ENCODE assay signal across 1 cellular context in the genomic region with DNA sequence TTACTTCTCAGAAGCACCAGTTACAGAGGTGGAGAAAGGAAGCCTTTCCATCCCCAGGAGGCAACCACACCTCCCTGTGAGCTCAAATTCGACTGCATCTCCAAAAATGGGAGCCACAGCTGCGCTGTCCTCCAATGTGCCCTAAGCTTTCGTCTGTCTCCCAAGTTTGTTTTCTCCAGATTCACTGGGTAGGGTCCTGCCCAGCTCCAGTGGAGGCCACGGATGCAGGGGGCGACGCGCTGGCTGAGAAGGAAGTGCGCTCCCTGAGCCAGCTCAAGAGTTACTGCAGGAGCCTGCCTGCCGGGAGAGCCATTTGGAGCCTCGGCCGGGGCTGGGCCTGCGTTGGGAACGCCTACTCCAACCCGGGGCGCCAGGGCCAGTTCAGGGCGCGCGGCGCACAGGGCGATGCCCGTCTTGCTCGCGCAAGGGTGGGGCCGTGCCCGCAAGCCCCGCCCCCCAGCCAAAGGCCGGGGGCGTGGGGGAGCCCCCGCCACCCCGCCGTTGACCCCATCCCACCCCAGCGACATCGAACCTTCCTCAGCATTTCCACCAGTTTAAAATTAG.
TF ChIP-seq lines count a peak whose summit lies in the region.

No MANE protein-coding gene starts in this region.

TF ChIP-seq in HepG2, 621 proteins besides CTCF, POLR2A, EP300 and RAD21 (continued from another document and continues in another):
- TF ChIP-seq HMG20A (CRISPR knock-in tag; IDR thresholded peaks at IDR 0.05; ENCODE audit: borderline replicate concordance) (no peak), ZBTB3 (CRISPR knock-in tag; IDR thresholded peaks at IDR 0.05; ENCODE audit: borderline replicate concordance, low read depth) (peak; percentile 60; the same call in 1 of the 2 replicates), KLF16 (CRISPR knock-in tag; IDR thresholded peaks at IDR 0.05) (peak in 1 of 2 experiments; percentile 87; a peak in 2 of 4 replicates), ZNF724P (CRISPR knock-in tag; IDR thresholded peaks at IDR 0.05; ENCODE audit: borderline replicate concordance) (no peak), ZNF180 (CRISPR knock-in tag; IDR thresholded peaks at IDR 0.05; ENCODE audit: borderline replicate concordance, low read depth) (no peak), ZNF660 (CRISPR knock-in tag; IDR thresholded peaks at IDR 0.05; ENCODE audit: borderline replicate concordance, low read depth) (no peak), ZNF749 (CRISPR knock-in tag; IDR thresholded peaks at IDR 0.05; ENCODE audit: borderline replicate concordance) (no peak), SUZ12 (IDR thresholded peaks at IDR 0.05; ENCODE audit: low read depth, low read length) (no peak), TBL1XR1 (IDR thresholded peaks at IDR 0.05; ENCODE audit: borderline replicate concordance, low read length, partially characterized antibody) (peak; percentile 56), CENPX (CRISPR knock-in tag; IDR thresholded peaks at IDR 0.05) (no peak), SAP130 (CRISPR knock-in tag; IDR thresholded peaks at IDR 0.05; ENCODE audit: low read depth) (peak; percentile 76), ARHGAP35 (CRISPR knock-in tag; IDR thresholded peaks at IDR 0.05; ENCODE audit: borderline replicate concordance) (0 out of 2 replicates have a peak, but pooled peaks have one; percentile 46), STAT5B (CRISPR knock-in tag; IDR thresholded peaks at IDR 0.05) (no peak), ZNF629 (CRISPR knock-in tag; conservative IDR thresholded peaks at IDR 0.05) (no peak; the same call in 1 of the 2 replicates), PAF1 (CRISPR knock-in tag; IDR thresholded peaks at IDR 0.05) (no peak), ZNF567 (CRISPR knock-in tag; IDR thresholded peaks at IDR 0.05; ENCODE audit: borderline replicate concordance) (peak; percentile 72), PAWR (CRISPR knock-in tag; IDR thresholded peaks at IDR 0.05; ENCODE audit: borderline replicate concordance) (no peak), ZSCAN30 (CRISPR knock-in tag; IDR thresholded peaks at IDR 0.05) (no peak), HOXA5 (CRISPR knock-in tag; IDR thresholded peaks at IDR 0.05) (peak; percentile 76; the same call in 1 of the 2 replicates), SCMH1 (CRISPR knock-in tag; IDR thresholded peaks at IDR 0.05; ENCODE audit: borderline replicate concordance) (no peak), ARNTL (CRISPR knock-in tag; IDR thresholded peaks at IDR 0.05) (no peak; the same call in 1 of the 2 replicates), RBM22 (optimal IDR thresholded peaks at IDR 0.05; ENCODE audit: low read length) (peak; percentile 69), MAFF (IDR thresholded peaks at IDR 0.05; ENCODE audit: low read depth, low read length) (no peak), ZNF550 (CRISPR knock-in tag; IDR thresholded peaks at IDR 0.05; ENCODE audit: borderline replicate concordance) (no peak), DR1 (CRISPR knock-in tag; IDR thresholded peaks at IDR 0.05) (peak; percentile 93), ZFP37 (CRISPR knock-in tag; IDR thresholded peaks at IDR 0.05; ENCODE audit: borderline replicate concordance) (peak; percentile 91), NR2C2 (CRISPR knock-in tag; IDR thresholded peaks at IDR 0.05; ENCODE audit: borderline replicate concordance) (no peak), TGIF2 (CRISPR knock-in tag; IDR thresholded peaks at IDR 0.05) (no peak)
- TF ChIP-seq, protein P1, sequence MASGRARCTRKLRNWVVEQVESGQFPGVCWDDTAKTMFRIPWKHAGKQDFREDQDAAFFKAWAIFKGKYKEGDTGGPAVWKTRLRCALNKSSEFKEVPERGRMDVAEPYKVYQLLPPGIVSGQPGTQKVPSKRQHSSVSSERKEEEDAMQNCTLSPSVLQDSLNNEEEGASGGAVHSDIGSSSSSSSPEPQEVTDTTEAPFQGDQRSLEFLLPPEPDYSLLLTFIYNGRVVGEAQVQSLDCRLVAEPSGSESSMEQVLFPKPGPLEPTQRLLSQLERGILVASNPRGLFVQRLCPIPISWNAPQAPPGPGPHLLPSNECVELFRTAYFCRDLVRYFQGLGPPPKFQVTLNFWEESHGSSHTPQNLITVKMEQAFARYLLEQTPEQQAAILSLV (CRISPR knock-in tag; IDR thresholded peaks at IDR 0.05; ENCODE audit: borderline replicate concordance) = peak; percentile 50; the same call in 1 of the 2 replicates
- TF ChIP-seq, protein P2, sequence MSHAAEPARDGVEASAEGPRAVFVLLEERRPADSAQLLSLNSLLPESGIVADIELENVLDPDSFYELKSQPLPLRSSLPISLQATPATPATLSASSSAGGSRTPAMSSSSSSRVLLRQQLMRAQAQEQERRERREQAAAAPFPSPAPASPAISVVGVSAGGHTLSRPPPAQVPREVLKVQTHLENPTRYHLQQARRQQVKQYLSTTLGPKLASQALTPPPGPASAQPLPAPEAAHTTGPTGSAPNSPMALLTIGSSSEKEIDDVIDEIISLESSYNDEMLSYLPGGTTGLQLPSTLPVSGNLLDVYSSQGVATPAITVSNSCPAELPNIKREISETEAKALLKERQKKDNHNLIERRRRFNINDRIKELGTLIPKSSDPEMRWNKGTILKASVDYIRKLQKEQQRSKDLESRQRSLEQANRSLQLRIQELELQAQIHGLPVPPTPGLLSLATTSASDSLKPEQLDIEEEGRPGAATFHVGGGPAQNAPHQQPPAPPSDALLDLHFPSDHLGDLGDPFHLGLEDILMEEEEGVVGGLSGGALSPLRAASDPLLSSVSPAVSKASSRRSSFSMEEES (CRISPR knock-in tag; IDR thresholded peaks at IDR 0.05) = peak; percentile 49; the same call in 1 of the 2 replicates
- TF ChIP-seq, protein P3, sequence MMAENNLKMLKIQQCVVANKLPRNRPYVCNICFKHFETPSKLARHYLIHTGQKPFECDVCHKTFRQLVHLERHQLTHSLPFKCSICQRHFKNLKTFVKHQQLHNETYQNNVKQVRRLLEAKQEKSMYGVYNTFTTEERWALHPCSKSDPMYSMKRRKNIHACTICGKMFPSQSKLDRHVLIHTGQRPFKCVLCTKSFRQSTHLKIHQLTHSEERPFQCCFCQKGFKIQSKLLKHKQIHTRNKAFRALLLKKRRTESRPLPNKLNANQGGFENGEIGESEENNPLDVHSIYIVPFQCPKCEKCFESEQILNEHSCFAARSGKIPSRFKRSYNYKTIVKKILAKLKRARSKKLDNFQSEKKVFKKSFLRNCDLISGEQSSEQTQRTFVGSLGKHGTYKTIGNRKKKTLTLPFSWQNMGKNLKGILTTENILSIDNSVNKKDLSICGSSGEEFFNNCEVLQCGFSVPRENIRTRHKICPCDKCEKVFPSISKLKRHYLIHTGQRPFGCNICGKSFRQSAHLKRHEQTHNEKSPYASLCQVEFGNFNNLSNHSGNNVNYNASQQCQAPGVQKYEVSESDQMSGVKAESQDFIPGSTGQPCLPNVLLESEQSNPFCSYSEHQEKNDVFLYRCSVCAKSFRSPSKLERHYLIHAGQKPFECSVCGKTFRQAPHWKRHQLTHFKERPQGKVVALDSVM (CRISPR knock-in tag; IDR thresholded peaks at IDR 0.05) = peak; percentile 57; the same call in 1 of the 2 replicates
- TF ChIP-seq, protein P4, sequence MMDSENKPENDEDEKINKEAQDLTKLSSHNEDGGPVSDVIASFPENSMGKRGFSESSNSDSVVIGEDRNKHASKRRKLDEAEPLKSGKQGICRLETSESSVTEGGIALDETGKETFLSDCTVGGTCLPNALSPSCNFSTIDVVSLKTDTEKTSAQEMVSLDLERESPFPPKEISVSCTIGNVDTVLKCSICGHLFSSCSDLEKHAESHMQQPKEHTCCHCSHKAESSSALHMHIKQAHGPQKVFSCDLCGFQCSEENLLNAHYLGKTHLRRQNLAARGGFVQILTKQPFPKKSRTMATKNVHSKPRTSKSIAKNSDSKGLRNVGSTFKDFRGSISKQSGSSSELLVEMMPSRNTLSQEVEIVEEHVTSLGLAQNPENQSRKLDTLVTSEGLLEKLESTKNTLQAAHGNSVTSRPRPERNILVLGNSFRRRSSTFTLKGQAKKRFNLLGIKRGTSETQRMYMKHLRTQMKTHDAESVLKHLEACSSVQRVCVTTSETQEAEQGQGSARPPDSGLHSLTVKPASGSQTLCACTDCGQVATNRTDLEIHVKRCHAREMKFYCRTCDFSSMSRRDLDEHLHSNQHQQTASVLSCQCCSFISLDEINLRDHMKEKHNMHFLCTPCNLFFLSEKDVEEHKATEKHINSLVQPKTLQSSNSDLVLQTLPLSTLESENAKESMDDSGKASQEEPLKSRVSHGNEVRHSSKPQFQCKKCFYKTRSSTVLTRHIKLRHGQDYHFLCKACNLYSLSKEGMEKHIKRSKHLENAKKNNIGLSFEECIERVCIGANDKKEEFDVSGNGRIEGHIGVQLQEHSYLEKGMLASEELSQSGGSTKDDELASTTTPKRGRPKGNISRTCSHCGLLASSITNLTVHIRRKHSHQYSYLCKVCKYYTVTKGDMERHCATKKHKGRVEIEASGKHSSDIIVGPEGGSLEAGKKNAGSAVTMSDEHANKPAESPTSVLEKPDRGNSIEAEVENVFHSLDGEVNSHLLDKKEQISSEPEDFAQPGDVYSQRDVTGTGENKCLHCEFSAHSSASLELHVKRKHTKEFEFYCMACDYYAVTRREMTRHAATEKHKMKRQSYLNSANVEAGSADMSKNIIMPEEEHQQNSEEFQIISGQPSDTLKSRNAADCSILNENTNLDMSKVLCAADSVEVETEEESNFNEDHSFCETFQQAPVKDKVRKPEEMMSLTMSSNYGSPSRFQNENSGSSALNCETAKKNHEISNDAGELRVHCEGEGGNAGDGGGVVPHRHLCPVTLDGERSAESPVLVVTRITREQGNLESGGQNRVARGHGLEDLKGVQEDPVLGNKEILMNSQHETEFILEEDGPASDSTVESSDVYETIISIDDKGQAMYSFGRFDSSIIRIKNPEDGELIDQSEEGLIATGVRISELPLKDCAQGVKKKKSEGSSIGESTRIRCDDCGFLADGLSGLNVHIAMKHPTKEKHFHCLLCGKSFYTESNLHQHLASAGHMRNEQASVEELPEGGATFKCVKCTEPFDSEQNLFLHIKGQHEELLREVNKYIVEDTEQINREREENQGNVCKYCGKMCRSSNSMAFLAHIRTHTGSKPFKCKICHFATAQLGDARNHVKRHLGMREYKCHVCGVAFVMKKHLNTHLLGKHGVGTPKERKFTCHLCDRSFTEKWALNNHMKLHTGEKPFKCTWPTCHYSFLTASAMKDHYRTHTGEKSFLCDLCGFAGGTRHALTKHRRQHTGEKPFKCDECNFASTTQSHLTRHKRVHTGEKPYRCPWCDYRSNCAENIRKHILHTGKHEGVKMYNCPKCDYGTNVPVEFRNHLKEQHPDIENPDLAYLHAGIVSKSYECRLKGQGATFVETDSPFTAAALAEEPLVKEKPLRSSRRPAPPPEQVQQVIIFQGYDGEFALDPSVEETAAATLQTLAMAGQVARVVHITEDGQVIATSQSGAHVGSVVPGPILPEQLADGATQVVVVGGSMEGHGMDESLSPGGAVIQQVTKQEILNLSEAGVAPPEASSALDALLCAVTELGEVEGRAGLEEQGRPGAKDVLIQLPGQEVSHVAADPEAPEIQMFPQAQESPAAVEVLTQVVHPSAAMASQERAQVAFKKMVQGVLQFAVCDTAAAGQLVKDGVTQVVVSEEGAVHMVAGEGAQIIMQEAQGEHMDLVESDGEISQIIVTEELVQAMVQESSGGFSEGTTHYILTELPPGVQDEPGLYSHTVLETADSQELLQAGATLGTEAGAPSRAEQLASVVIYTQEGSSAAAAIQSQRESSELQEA (CRISPR knock-in tag; IDR thresholded peaks at IDR 0.05; ENCODE audit: not compliant biosample characterization) = peak; percentile 79
- TF ChIP-seq, protein P5, sequence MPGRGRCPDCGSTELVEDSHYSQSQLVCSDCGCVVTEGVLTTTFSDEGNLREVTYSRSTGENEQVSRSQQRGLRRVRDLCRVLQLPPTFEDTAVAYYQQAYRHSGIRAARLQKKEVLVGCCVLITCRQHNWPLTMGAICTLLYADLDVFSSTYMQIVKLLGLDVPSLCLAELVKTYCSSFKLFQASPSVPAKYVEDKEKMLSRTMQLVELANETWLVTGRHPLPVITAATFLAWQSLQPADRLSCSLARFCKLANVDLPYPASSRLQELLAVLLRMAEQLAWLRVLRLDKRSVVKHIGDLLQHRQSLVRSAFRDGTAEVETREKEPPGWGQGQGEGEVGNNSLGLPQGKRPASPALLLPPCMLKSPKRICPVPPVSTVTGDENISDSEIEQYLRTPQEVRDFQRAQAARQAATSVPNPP (CRISPR knock-in tag; IDR thresholded peaks at IDR 0.05) = no peak
